Comparison of ENCODE assay signal across 8 cellular contexts in genomic region chr7:99373086-99374066, GRCh38. TPM values are rescaled to one million over a fixed set of nuclear protein-coding genes. Genes with fewer than 3 reads are reported as not detected.
DNase-seq lines count a peak whose midpoint lies in the region; ATAC-seq and TF ChIP-seq lines count a peak whose summit lies in the region.

No MANE protein-coding gene starts in this region.

- peak overlapping the region; percentile 55 for H3K27ac Mint-ChIP-seq in stimulated activated naive CD8-positive, alpha-beta T cell treated with anti-CD3 and anti-CD28 coated beads, Interleukin-15, Interleukin-2, amounts not matched to agents 100 ng/mL and 50 ng/mL, for 24 hours

- no peaks in the 10 kb centered on the region for H3K9me3 Mint-ChIP-seq in stimulated activated naive CD8-positive, alpha-beta T cell treated with anti-CD3 and anti-CD28 coated beads, Interleukin-15, Interleukin-2, amounts not matched to agents 100 ng/mL and 50 ng/mL, for 24 hours

- H3K4me1 Mint-ChIP-seq in stimulated activated naive CD8-positive, alpha-beta T cell treated with anti-CD3 and anti-CD28 coated beads, Interleukin-15, Interleukin-2, amounts not matched to agents 100 ng/mL and 50 ng/mL, for 24 hours (ENCODE audit: low read depth): peaks cover 39% of the 10 kb centered on the region

- H3K27ac ChIP-seq in breast epithelium: peak overlapping the region; percentile 78 to 94

- H3K4me3 Mint-ChIP-seq in stimulated activated naive CD8-positive, alpha-beta T cell treated with anti-CD3 and anti-CD28 coated beads, Interleukin-15, Interleukin-2, amounts not matched to agents 100 ng/mL and 50 ng/mL, for 24 hours: peak overlapping the region; percentile 79

- H3K4me3 ChIP-seq in breast epithelium: peak overlapping the region; percentile 94 to 99 (median 97)
- peak overlapping the region; percentile 72 for H3K4me3 ChIP-seq in mononuclear cell (ENCODE audit: low read length)

- no peaks in the 10 kb centered on the region for H3K27me3 Mint-ChIP-seq in stimulated activated naive CD8-positive, alpha-beta T cell treated with anti-CD3 and anti-CD28 coated beads, Interleukin-15, Interleukin-2, amounts not matched to agents 100 ng/mL and 50 ng/mL, for 24 hours

- H3K9me3 ChIP-seq in breast epithelium: no peaks in the 10 kb centered on the region
- H3K9me3 ChIP-seq in mononuclear cell (ENCODE audit: low read depth, low read length): no peaks in the 10 kb centered on the region

- TF ChIP-seq CTCF in breast epithelium (IDR thresholded peaks at IDR 0.05): no peak

- no peaks in the 10 kb centered on the region for H3K4me1 ChIP-seq in breast epithelium
- H3K4me1 ChIP-seq in mononuclear cell (ENCODE audit: insufficient read depth, low read length): peaks cover 35% of the 10 kb centered on the region

- DNase-seq in stimulated activated naive CD8-positive, alpha-beta T cell treated with anti-CD3 and anti-CD28 coated beads, Interleukin-15, Interleukin-2, amounts not matched to agents 100 U/mL and 50 U/mL, for 24 hours: no peak
- DNase-seq in breast epithelium (ENCODE audit: low spot score in 2 of 2) (no peak), DMS153 (lab: John Stamatoyannopoulos, UW) (no peak)
- no peak for DNase-seq in NK-92 treated with Interleukin-12 subunit alpha and Interleukin-12 subunit beta, amount 100 ng/mL, for 24 hours (lab: John Stamatoyannopoulos, UW)

- ATAC-seq in stimulated activated naive CD8-positive, alpha-beta T cell treated with anti-CD3 and anti-CD28 coated beads, Interleukin-15, Interleukin-2, amounts not matched to agents 100 U/mL and 50 U/mL, for 24 hours: no peak
- ATAC-seq in GM19395 (IDR thresholded peaks at IDR 0.05; ENCODE audit: unreplicated experiment) (no peak), HG03565 (IDR thresholded peaks at IDR 0.05; ENCODE audit: unreplicated experiment) (no peak)

- no peaks in the 10 kb centered on the region for H3K36me3 ChIP-seq in breast epithelium

- H3K27me3 ChIP-seq in breast epithelium (no peaks in the 10 kb centered on the region), mononuclear cell (ENCODE audit: insufficient read depth, low read length) (no peaks in the 10 kb centered on the region)

- peaks cover 18% of the 10 kb centered on the region for H3K36me3 Mint-ChIP-seq in stimulated activated naive CD8-positive, alpha-beta T cell treated with anti-CD3 and anti-CD28 coated beads, Interleukin-15, Interleukin-2, amounts not matched to agents 100 ng/mL and 50 ng/mL, for 24 hours (ENCODE audit: low read depth)

- intact Hi-C loops in breast epithelium (cut with DNase I; ENCODE audit: low total_unique reads): no loop called here

- TF ChIP-seq POLR2A in breast epithelium (IDR thresholded peaks at IDR 0.05): no peak

RNA-seq across cellular contexts. Expression of gene ARPC1B, which starts 1.2 kb away (rescaled TPM):
- 100 to 1,000 TPM; 108 to 176 (median 169) TPM for total RNA-seq in breast epithelium
- total RNA-seq in mononuclear cell: 282 TPM

RNA-seq across cellular contexts. Expression of gene PDAP1, which starts 35.0 kb away (rescaled TPM):
- 10 to 100 TPM; 39.4 to 86.4 (median 51.5) TPM for total RNA-seq in breast epithelium
- 29.6 TPM for total RNA-seq in mononuclear cell

RNA-seq across cellular contexts. Expression of gene BUD31, which starts 35.4 kb away (rescaled TPM):
- total RNA-seq in breast epithelium: 10 to 100 TPM; 53.9 to 69.8 (median 65.4) TPM
- 99.0 TPM for total RNA-seq in mononuclear cell

RNA-seq across cellular contexts. Expression of gene ARPC1A, which starts 47.7 kb away (rescaled TPM):
- 100 to 1,000 TPM; 113 to 122 (median 117) TPM for total RNA-seq in breast epithelium
- 28.8 TPM for total RNA-seq in mononuclear cell
